ENCODE assay signal across 1 cellular context in the genomic region with DNA sequence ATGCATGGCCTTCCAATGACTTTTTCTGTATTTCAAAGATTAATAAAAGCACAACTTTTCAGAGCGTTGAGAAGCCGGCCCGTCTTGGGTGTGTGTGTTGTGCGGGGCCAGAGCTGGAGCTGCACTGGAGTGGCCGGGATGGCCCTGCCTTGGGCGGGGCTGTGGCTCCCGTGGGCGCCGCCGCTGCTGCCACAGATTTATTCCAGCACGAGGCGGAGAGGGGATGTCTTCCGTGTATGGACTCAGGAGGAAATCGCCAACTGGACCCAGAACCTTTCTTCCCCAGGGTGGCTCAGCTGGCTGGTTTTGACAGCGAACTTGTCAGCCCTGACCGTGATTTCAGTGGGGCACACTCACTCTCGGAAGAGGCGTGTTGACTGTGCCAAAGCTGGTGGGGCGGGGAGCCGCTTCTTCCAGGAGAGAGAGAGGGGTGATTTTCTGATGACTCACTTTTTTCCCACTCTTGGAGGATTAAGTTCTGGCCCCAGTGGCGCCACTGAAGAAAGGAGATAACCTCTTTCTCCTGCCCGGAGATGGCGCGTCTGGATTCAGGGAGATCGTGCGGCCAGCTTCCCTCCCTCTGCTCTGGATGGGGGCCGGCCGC.
TF ChIP-seq lines count a peak whose summit lies in the region.

No MANE protein-coding gene starts in this region.

TF ChIP-seq in SK-N-SH treated with all-trans-retinoic acid at 6 μM for 48 hours, 23 proteins besides CTCF, POLR2A, EP300 and RAD21 (continued from another document):
- TF ChIP-seq, protein P1, sequence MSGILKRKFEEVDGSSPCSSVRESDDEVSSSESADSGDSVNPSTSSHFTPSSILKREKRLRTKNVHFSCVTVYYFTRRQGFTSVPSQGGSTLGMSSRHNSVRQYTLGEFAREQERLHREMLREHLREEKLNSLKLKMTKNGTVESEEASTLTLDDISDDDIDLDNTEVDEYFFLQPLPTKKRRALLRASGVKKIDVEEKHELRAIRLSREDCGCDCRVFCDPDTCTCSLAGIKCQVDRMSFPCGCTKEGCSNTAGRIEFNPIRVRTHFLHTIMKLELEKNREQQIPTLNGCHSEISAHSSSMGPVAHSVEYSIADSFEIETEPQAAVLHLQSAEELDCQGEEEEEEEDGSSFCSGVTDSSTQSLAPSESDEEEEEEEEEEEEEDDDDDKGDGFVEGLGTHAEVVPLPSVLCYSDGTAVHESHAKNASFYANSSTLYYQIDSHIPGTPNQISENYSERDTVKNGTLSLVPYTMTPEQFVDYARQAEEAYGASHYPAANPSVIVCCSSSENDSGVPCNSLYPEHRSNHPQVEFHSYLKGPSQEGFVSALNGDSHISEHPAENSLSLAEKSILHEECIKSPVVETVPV (CRISPR knock-in tag; IDR thresholded peaks at IDR 0.05), result no peak
